ENCODE assay signal across 19 cellular contexts in the genomic region with DNA sequence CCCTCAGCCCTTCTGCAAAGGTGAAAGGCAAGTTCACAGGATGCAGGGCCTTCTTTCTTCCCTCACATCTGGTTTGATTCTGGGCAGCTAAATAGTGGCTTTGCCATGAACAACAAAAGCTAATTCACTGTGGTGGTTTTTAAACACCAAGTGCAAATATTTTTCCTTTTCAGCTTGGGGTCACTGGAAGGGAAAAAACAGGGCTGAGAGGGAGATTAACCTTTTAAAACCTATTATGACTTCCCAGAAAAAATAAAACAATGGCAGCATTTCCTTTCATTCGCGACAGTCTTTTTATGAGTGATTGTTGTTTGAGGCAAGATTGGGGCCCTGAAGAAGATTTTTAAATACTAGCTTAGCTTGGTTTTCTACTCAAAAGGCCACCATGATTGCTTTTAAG.
A peak's percentile ranks its signal among the peaks of the same experiment; 100 is the strongest.
DNase-seq lines count a peak whose midpoint lies in the region; ATAC-seq, FAIRE-seq and TF ChIP-seq lines count a peak whose summit lies in the region.
"Had no signal": no experiment of that assay in that cellular context is flagged by ENCODE, and none has a peak within 500 bp of the region (broad histone marks: within the 10 kb centered on the region; RNA-seq: fewer than 3 reads in every experiment).

No MANE protein-coding gene starts in this region.

- no peak overlapping the region for H3K4me3 ChIP-seq in CD8-positive, alpha-beta memory T cell (ENCODE audit: low read length)
- peak overlapping the region in 2 of 3 experiments; percentile 10 to 29 for H3K4me3 ChIP-seq in keratinocyte (ENCODE audit: control insufficient read depth in 2 of 3, extremely low read depth in 1 of 3, insufficient read depth in 2 of 3, low read depth in 1 of 3, low read length in 3 of 3)
- H3K4me3 ChIP-seq in naive thymus-derived CD4-positive, alpha-beta T cell (ENCODE audit: low read length) = no peak overlapping the region
- H3K4me3 ChIP-seq: BLaER1 treated with 17β-estradiol and CSF1 and Interleukin-3, amounts not matched to agents 10 nM and 100 nM; esophagus muscularis mucosa; hepatocyte; SK-N-MC had no signal

- DNase-seq in NCI-H1417 (lab: John Stamatoyannopoulos, UW) (peak in 2 of 3 experiments; percentile 33 to 57), NCI-H1417 treated with DMSO at 0.1 percent for 48 hours (lab: John Stamatoyannopoulos, UW) (no peak), keratinocyte (ENCODE audit: low read depth, low spot score) (no peak), HUDEP-2 (lab: John Stamatoyannopoulos, UW; ENCODE audit: unreplicated experiment in 76 of 76) (no peak), posterior vena cava (ENCODE audit: low spot score) (no peak)
- no peak for DNase-seq in CD8-positive, alpha-beta memory T cell
- DNase-seq in activated CD4-positive, alpha-beta memory T cell treated with anti-CD3 and anti-CD28 coated beads, Interleukin-2, amount 10 ng/mL, durations not matched to agents 7 days and 5 days = no peak
- no peak for DNase-seq in naive thymus-derived CD4-positive, alpha-beta T cell
- DNase-seq: anterior cingulate cortex, dermis blood vessel endothelial cell, H9, posterior cingulate gyrus had no signal

- H3K27ac ChIP-seq in CD8-positive, alpha-beta memory T cell (ENCODE audit: low read depth, low read length) = no peak overlapping the region
- H3K27ac ChIP-seq in keratinocyte (ENCODE audit: control insufficient read depth, insufficient read depth, low read length) = peak overlapping the region; percentile 10
- H3K27ac ChIP-seq in naive thymus-derived CD4-positive, alpha-beta T cell (ENCODE audit: low read depth, low read length) = no peak overlapping the region
- H3K27ac ChIP-seq: 22Rv1; BLaER1 treated with 17β-estradiol and CSF1 and Interleukin-3, amounts not matched to agents 10 nM and 100 nM; esophagus muscularis mucosa; hepatocyte; SK-N-MC had no signal

- peak overlapping the region in 4 of 7 donors; percentile 3 to 66 (median 48) for H3K4me3 Mint-ChIP-seq in CD8-positive, alpha-beta memory T cell
- H3K4me3 Mint-ChIP-seq in activated CD4-positive, alpha-beta memory T cell treated with anti-CD3 and anti-CD28 coated beads, Interleukin-2, amount 10 ng/mL, durations not matched to agents 7 days and 5 days = peak overlapping the region; percentile 62
- peak overlapping the region in 1 of 10 donors; percentile 69 for H3K4me3 Mint-ChIP-seq in naive thymus-derived CD4-positive, alpha-beta T cell
- H3K4me3 Mint-ChIP-seq: H9, WTC11 had no signal

- H3K9me3 Mint-ChIP-seq in CD8-positive, alpha-beta memory T cell = no peaks in the 10 kb centered on the region
- H3K9me3 Mint-ChIP-seq in activated CD4-positive, alpha-beta memory T cell treated with anti-CD3 and anti-CD28 coated beads, Interleukin-2, amount 10 ng/mL, durations not matched to agents 7 days and 5 days = no peaks in the 10 kb centered on the region
- H3K9me3 Mint-ChIP-seq in naive thymus-derived CD4-positive, alpha-beta T cell = peaks cover 0 to 2% (median 0%) of the 10 kb centered on the region in 11 donors
- H3K9me3 Mint-ChIP-seq: H9, WTC11 had no signal

- no peak for ATAC-seq in naive thymus-derived CD4-positive, alpha-beta T cell
- ATAC-seq: WTC11 had no signal

- H3K4me1 Mint-ChIP-seq in CD8-positive, alpha-beta memory T cell = peaks cover 0 to 15% (median 13%) of the 10 kb centered on the region in 3 donors
- H3K4me1 Mint-ChIP-seq in activated CD4-positive, alpha-beta memory T cell treated with anti-CD3 and anti-CD28 coated beads, Interleukin-2, amount 10 ng/mL, durations not matched to agents 7 days and 5 days = peaks cover 14% of the 10 kb centered on the region
- H3K4me1 Mint-ChIP-seq in naive thymus-derived CD4-positive, alpha-beta T cell = peaks cover 0 to 9% (median 6%) of the 10 kb centered on the region in 7 donors

- dilution Hi-C loops in keratinocyte (cut with MboI; ENCODE audit: extremely low pct_ligation_motif_present, low sequenced_read_pairs) = no loop called here

- peak overlapping the region; percentile 79 for H3K4me2 ChIP-seq in keratinocyte (ENCODE audit: control insufficient read depth, extremely low read depth, insufficient read depth, low read depth, low read length)
- H3K4me2 ChIP-seq: BLaER1 treated with 17β-estradiol and CSF1 and Interleukin-3, amounts not matched to agents 10 nM and 100 nM; hepatocyte had no signal

- H3K36me3 ChIP-seq in CD8-positive, alpha-beta memory T cell (ENCODE audit: insufficient read depth, low read length) = no peaks in the 10 kb centered on the region
- no peaks in the 10 kb centered on the region for H3K36me3 ChIP-seq in keratinocyte (ENCODE audit: control insufficient read depth in 2 of 2, extremely low read depth in 1 of 2, insufficient read depth in 2 of 2, low read length in 2 of 2)
- H3K36me3 ChIP-seq in naive thymus-derived CD4-positive, alpha-beta T cell (ENCODE audit: control insufficient read depth in 2 of 3, insufficient read depth in 3 of 3, low read length in 3 of 3) = no peaks in the 10 kb centered on the region
- H3K36me3 ChIP-seq: BLaER1 treated with 17β-estradiol and CSF1 and Interleukin-3, amounts not matched to agents 10 nM and 100 nM; esophagus muscularis mucosa had no signal

- no peaks in the 10 kb centered on the region for H3K4me1 ChIP-seq in CD8-positive, alpha-beta memory T cell (ENCODE audit: insufficient read depth, low read length)
- H3K4me1 ChIP-seq in keratinocyte (ENCODE audit: control insufficient read depth, extremely low read depth, insufficient read depth, low read length) = peaks cover 23% of the 10 kb centered on the region
- H3K4me1 ChIP-seq in naive thymus-derived CD4-positive, alpha-beta T cell (ENCODE audit: control insufficient read depth in 2 of 2, insufficient read depth in 2 of 2, low read length in 2 of 2) = peaks cover 0 to 5% of the 10 kb centered on the region in 2 donors

- H3K9me1 ChIP-seq in keratinocyte (ENCODE audit: control insufficient read depth, extremely low read depth, insufficient read depth, low read length) = peaks cover 2% of the 10 kb centered on the region

- H3K79me2 ChIP-seq in keratinocyte (ENCODE audit: control insufficient read depth, insufficient read depth, low read length) = peaks cover 4% of the 10 kb centered on the region
- H3K79me2 ChIP-seq: hepatocyte had no signal

- no peaks in the 10 kb centered on the region for H4K20me1 ChIP-seq in keratinocyte (ENCODE audit: control insufficient read depth, extremely low read depth, insufficient read depth, low read length)

- TF ChIP-seq CTCF in keratinocyte (optimal IDR thresholded peaks at IDR 0.05 in 1 of 3, IDR thresholded peaks at IDR 0.05 in 1 of 3, conservative IDR thresholded peaks at IDR 0.05 in 1 of 3; ENCODE audit: extremely low read depth in 1 of 3, insufficient read depth in 2 of 3, low read length in 3 of 3) = no peak

- H3K36me3 Mint-ChIP-seq in CD8-positive, alpha-beta memory T cell = no peaks in the 10 kb centered on the region
- H3K36me3 Mint-ChIP-seq in activated CD4-positive, alpha-beta memory T cell treated with anti-CD3 and anti-CD28 coated beads, Interleukin-2, amount 10 ng/mL, durations not matched to agents 7 days and 5 days (ENCODE audit: low read depth) = no peaks in the 10 kb centered on the region
- H3K36me3 Mint-ChIP-seq in naive thymus-derived CD4-positive, alpha-beta T cell = no peaks in the 10 kb centered on the region
- H3K36me3 Mint-ChIP-seq: IgD-negative memory B cell, WTC11 had no signal

- no peak overlapping the region for H3K9ac ChIP-seq in keratinocyte (ENCODE audit: control insufficient read depth, extremely low read depth, insufficient read depth, low read length)
- H3K9ac ChIP-seq: BLaER1 treated with 17β-estradiol and CSF1 and Interleukin-3, amounts not matched to agents 10 nM and 100 nM had no signal

- intact Hi-C loops in naive thymus-derived CD4-positive, alpha-beta T cell (cut with micrococcal nuclease) = loop anchor here in 1 of 2 donors (2.0 kb wide), 1 partner anchor 21 kb away; no protein-coding TSS in a partner anchor
- intact Hi-C loops in posterior vena cava (cut with DNase I) = no loop called here

- FAIRE-seq in keratinocyte (lab: Jason Lieb, UNC) = no peak

- no peaks in the 10 kb centered on the region for H3K27me3 ChIP-seq in CD8-positive, alpha-beta memory T cell (ENCODE audit: insufficient read depth, low read length, poor library complexity, severe bottlenecking)
- H3K27me3 ChIP-seq in keratinocyte (ENCODE audit: control insufficient read depth, extremely low read depth, insufficient read depth, low read length) = no peaks in the 10 kb centered on the region
- no peaks in the 10 kb centered on the region for H3K27me3 ChIP-seq in naive thymus-derived CD4-positive, alpha-beta T cell (ENCODE audit: control insufficient read depth in 2 of 2, insufficient read depth in 2 of 2, low read length in 2 of 2)
- H3K27me3 ChIP-seq: esophagus muscularis mucosa, hepatocyte had no signal

- H3K9me3 ChIP-seq in CD8-positive, alpha-beta memory T cell (ENCODE audit: low read length) = no peaks in the 10 kb centered on the region
- no peaks in the 10 kb centered on the region for H3K9me3 ChIP-seq in keratinocyte (ENCODE audit: control insufficient read depth, low read depth, low read length)
- H3K9me3 ChIP-seq in naive thymus-derived CD4-positive, alpha-beta T cell (ENCODE audit: control insufficient read depth in 2 of 3, low read length in 3 of 3) = no peaks in the 10 kb centered on the region
- H3K9me3 ChIP-seq: esophagus muscularis mucosa had no signal

- POLR2A ChIA-PET in CD8-positive, alpha-beta memory T cell (lab: Charles Lee) = no interaction called here
- POLR2A ChIA-PET in activated CD4-positive, alpha-beta memory T cell treated with anti-CD3 and anti-CD28 coated beads, Interleukin-2, amount 10 ng/mL, durations not matched to agents 7 days and 5 days (lab: Charles Lee) = no interaction called here
- POLR2A ChIA-PET in naive thymus-derived CD4-positive, alpha-beta T cell (lab: Charles Lee) = no interaction called here

- peaks cover 0 to 3% of the 10 kb centered on the region in 2 donors for H3K27me3 Mint-ChIP-seq in CD8-positive, alpha-beta memory T cell
- no peaks in the 10 kb centered on the region for H3K27me3 Mint-ChIP-seq in activated CD4-positive, alpha-beta memory T cell treated with anti-CD3 and anti-CD28 coated beads, Interleukin-2, amount 10 ng/mL, durations not matched to agents 7 days and 5 days
- H3K27me3 Mint-ChIP-seq in naive thymus-derived CD4-positive, alpha-beta T cell = no peaks in the 10 kb centered on the region
- H3K27me3 Mint-ChIP-seq: IgD-negative memory B cell had no signal

- CTCF ChIA-PET in CD8-positive, alpha-beta memory T cell (lab: Charles Lee) = no interaction called here
- CTCF ChIA-PET in activated CD4-positive, alpha-beta memory T cell treated with anti-CD3 and anti-CD28 coated beads, Interleukin-2, amount 10 ng/mL, durations not matched to agents 7 days and 5 days (lab: Charles Lee) = no interaction called here
- CTCF ChIA-PET in naive thymus-derived CD4-positive, alpha-beta T cell (lab: Charles Lee) = interaction anchor here (0.6 kb wide), 1 partner anchor 1279 kb away, joined by 3 read pairs; no protein-coding TSS in a partner anchor

- peak overlapping the region in 6 of 8 donors; percentile 11 to 83 (median 68) for H3K27ac Mint-ChIP-seq in CD8-positive, alpha-beta memory T cell
- H3K27ac Mint-ChIP-seq in activated CD4-positive, alpha-beta memory T cell treated with anti-CD3 and anti-CD28 coated beads, Interleukin-2, amount 10 ng/mL, durations not matched to agents 7 days and 5 days = peak overlapping the region; percentile 78
- H3K27ac Mint-ChIP-seq in naive thymus-derived CD4-positive, alpha-beta T cell = peak overlapping the region in 3 of 9 donors; percentile 46 to 82 (median 56)
- H3K27ac Mint-ChIP-seq: WTC11 had no signal

- no peak overlapping the region for H2AFZ ChIP-seq in keratinocyte (ENCODE audit: control insufficient read depth, low read length)
- H2AFZ ChIP-seq: hepatocyte had no signal

Comparison
In these comparisons a context has a peak if more than half of its experiments do, and no peak if none do; other contexts are left out.
1. DNase-seq: peak in NCI-H1417 (2 of 3); none in NCI-H1417 treated with DMSO at 0.1 percent for 48 hours (single experiment), CD8-positive, alpha-beta memory T cell (0 of 5), activated CD4-positive, alpha-beta memory T cell treated with anti-CD3 and anti-CD28 coated beads, Interleukin-2, amount 10 ng/mL, durations not matched to agents 7 days and 5 days (single experiment), keratinocyte (single experiment), HUDEP-2 (0 of 76), naive thymus-derived CD4-positive, alpha-beta T cell (0 of 9) and posterior vena cava (single experiment).
2. H3K4me3 ChIP-seq: peak in keratinocyte (2 of 3); none in CD8-positive, alpha-beta memory T cell (single experiment) and naive thymus-derived CD4-positive, alpha-beta T cell (single experiment).